Comparison of ENCODE assay signal across 26 cellular contexts in the genomic region with DNA sequence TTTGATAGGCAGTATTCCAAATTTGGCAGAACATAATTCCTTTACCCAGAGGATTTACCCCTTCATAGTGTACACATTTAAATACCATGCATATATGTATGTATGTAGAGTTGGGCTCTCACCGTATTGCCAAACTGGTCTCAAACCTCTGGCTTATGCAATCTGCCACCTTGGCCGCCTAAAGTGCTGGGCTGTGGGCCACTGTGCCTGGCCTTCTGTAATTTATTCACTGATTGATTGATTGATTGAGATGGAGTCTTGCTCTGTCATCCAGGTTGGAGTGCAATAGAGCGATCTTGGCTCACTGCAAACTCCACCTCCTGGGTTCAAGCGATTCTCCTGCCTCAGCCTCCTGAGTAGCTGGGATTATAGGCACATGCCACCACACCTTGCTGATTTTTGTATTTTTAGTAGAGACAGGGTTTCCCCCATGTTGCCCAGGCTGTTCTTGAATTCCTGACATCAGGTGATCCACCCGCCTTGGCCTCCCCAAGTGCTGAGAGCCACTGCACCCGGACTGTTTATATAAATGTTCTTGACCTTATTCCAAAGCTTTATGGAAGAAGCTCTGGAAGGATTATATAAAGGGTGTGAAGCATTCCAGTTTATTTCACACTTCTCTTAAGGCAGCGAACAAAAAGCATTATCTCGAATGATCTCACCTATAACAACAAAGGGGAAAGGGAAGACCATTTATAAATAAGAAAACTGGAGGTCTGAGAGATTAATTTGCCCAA. TPM values are rescaled to one million over a fixed set of nuclear protein-coding genes. Genes with fewer than 3 reads are reported as not detected.
A peak's percentile ranks its signal among the peaks of the same experiment; 100 is the strongest.
DNase-seq lines count a peak whose midpoint lies in the region; ATAC-seq, FAIRE-seq and TF ChIP-seq lines count a peak whose summit lies in the region.
"Had no signal": no experiment of that assay in that cellular context is flagged by ENCODE, and none has a peak within 500 bp of the region (broad histone marks: within the 10 kb centered on the region; RNA-seq: fewer than 3 reads in every experiment).

No MANE protein-coding gene starts in this region.

- H2BK5ac ChIP-seq in H9 (ENCODE audit: insufficient read length, low read length) = no peak overlapping the region

- H3K36me3 ChIP-seq in CD4-positive, CD25-positive, alpha-beta regulatory T cell (ENCODE audit: control insufficient read depth, insufficient read depth, low read length) = peaks cover 23% of the 10 kb centered on the region

- WGBS in H9 (ENCODE audit: extremely low coverage, insufficient read length, low lambda C conversion rate) = no CpG with 5 or more reads among the region's 8 CpGs

- H3K27me3 Mint-ChIP-seq in CD4-positive, CD25-positive, alpha-beta regulatory T cell = no peaks in the 10 kb centered on the region
- no peaks in the 10 kb centered on the region for H3K27me3 Mint-ChIP-seq in H9 (ENCODE audit: low read depth)
- no peaks in the 10 kb centered on the region for H3K27me3 Mint-ChIP-seq in activated CD8-positive, alpha-beta memory T cell treated with anti-CD3 and anti-CD28 coated beads, Interleukin-2, amount 10 ng/mL, durations not matched to agents 7 days and 5 days
- H3K27me3 Mint-ChIP-seq: activated naive CD8-positive, alpha-beta T cell treated with anti-CD3 and anti-CD28 coated beads, Interleukin-2, amount 50 U/mL, for 24 hours; stimulated activated naive B cell treated with anti-CD40 and anti-IgM and Interleukin-4, amounts not matched to agents 10 μg/mL and 1 μg/mL and 100 μg/mL, for 72 hours had no signal

- H3K56ac ChIP-seq in H9 (ENCODE audit: insufficient read length, low read depth, low read length) = no peak overlapping the region

- no peak overlapping the region for H3K4me2 ChIP-seq in H9 (ENCODE audit: insufficient read depth, insufficient read length, low read length)
- H3K4me2 ChIP-seq: KMS-11 had no signal

- H2AFZ ChIP-seq in H9 (ENCODE audit: low read length) = no peak overlapping the region

- H2BK15ac ChIP-seq in H9 (ENCODE audit: low read depth, low read length) = no peak overlapping the region

- no peak overlapping the region for H2BK20ac ChIP-seq in H9 (ENCODE audit: low read depth, low read length, poor library complexity, severe bottlenecking)

- H2AK5ac ChIP-seq in H9 (ENCODE audit: insufficient read length, low read length) = no peak overlapping the region

- H3K4me3 ChIP-seq in CD4-positive, CD25-positive, alpha-beta regulatory T cell (ENCODE audit: low read depth, low read length) = no peak overlapping the region
- H3K4me3 ChIP-seq: heart left ventricle, testis, vagina had no signal

- H3K9ac ChIP-seq in H9 (ENCODE audit: extremely low read depth, insufficient read length, low read length) = no peak overlapping the region
- H3K9ac ChIP-seq: KMS-11 had no signal

- H3K79me2 ChIP-seq in H9 (ENCODE audit: insufficient read depth, low read length) = peaks cover 16% of the 10 kb centered on the region; the same call in 1 of the 2 replicates

- no peak overlapping the region for H2BK120ac ChIP-seq in H9 (ENCODE audit: low read depth, low read length, poor library complexity, severe bottlenecking)

- H3K4ac ChIP-seq in H9 (ENCODE audit: low read depth, low read length) = no peak overlapping the region

- peaks cover 34 to 67% (median 51%) of the 10 kb centered on the region in 4 donors for H3K4me1 Mint-ChIP-seq in CD4-positive, CD25-positive, alpha-beta regulatory T cell
- peaks cover 5 to 7% of the 10 kb centered on the region in 2 experiments for H3K4me1 Mint-ChIP-seq in H9
- H3K4me1 Mint-ChIP-seq in activated CD8-positive, alpha-beta memory T cell treated with anti-CD3 and anti-CD28 coated beads, Interleukin-2, amount 10 ng/mL, durations not matched to agents 7 days and 5 days = peaks cover 31% of the 10 kb centered on the region

- no peak overlapping the region for H4K91ac ChIP-seq in H9 (ENCODE audit: insufficient read length, low read depth, low read length)

- H3T11ph ChIP-seq in H9 (ENCODE audit: low read length) = no peak overlapping the region

- peaks cover 29% of the 10 kb centered on the region for H3K36me3 Mint-ChIP-seq in CD4-positive, CD25-positive, alpha-beta regulatory T cell
- peaks cover 8 to 19% (median 12%) of the 10 kb centered on the region in 3 experiments; a peak in 6 of 7 replicates for H3K36me3 Mint-ChIP-seq in H9 (ENCODE audit: insufficient read depth in 1 of 3, low read depth in 3 of 3)
- peaks cover 23% of the 10 kb centered on the region for H3K36me3 Mint-ChIP-seq in activated CD8-positive, alpha-beta memory T cell treated with anti-CD3 and anti-CD28 coated beads, Interleukin-2, amount 10 ng/mL, durations not matched to agents 7 days and 5 days

- no peaks in the 10 kb centered on the region for H3K27me3 ChIP-seq in CD4-positive, CD25-positive, alpha-beta regulatory T cell (ENCODE audit: control insufficient read depth, insufficient read depth, low read length)
- no peaks in the 10 kb centered on the region for H3K27me3 ChIP-seq in H9 (ENCODE audit: insufficient read depth, low read length)
- H3K27me3 ChIP-seq: heart left ventricle, testis, vagina had no signal

- no peak overlapping the region for H3K14ac ChIP-seq in H9 (ENCODE audit: insufficient read depth, low read length)

- no peaks in the 10 kb centered on the region for H3K9me3 Mint-ChIP-seq in CD4-positive, CD25-positive, alpha-beta regulatory T cell
- no peaks in the 10 kb centered on the region for H3K9me3 Mint-ChIP-seq in H9
- H3K9me3 Mint-ChIP-seq in activated CD8-positive, alpha-beta memory T cell treated with anti-CD3 and anti-CD28 coated beads, Interleukin-2, amount 10 ng/mL, durations not matched to agents 7 days and 5 days (ENCODE audit: low read depth) = no peaks in the 10 kb centered on the region
- H3K9me3 Mint-ChIP-seq: activated naive CD8-positive, alpha-beta T cell treated with anti-CD3 and anti-CD28 coated beads, Interleukin-2, amount 50 U/mL, for 24 hours; stimulated activated naive B cell treated with anti-CD40 and anti-IgM and Interleukin-4, amounts not matched to agents 10 μg/mL and 1 μg/mL and 100 μg/mL, for 72 hours had no signal

- H3K79me1 ChIP-seq in H9 (ENCODE audit: insufficient read depth, low read depth, low read length, poor library complexity, severe bottlenecking) = peaks cover 6% of the 10 kb centered on the region

- CTCF ChIA-PET in activated CD8-positive, alpha-beta memory T cell treated with anti-CD3 and anti-CD28 coated beads, Interleukin-2, amount 10 ng/mL, durations not matched to agents 7 days and 5 days (lab: Charles Lee) = no interaction called here

- no peak overlapping the region for H4K5ac ChIP-seq in H9 (ENCODE audit: insufficient read length, low read depth, low read length)

- H4K20me1 ChIP-seq in H9 (ENCODE audit: control insufficient read depth, insufficient read depth, insufficient read length) = peaks cover under 1% of the 10 kb centered on the region

- no peak overlapping the region for H2BK12ac ChIP-seq in H9 (ENCODE audit: insufficient read length, low read depth, low read length)

- no peak overlapping the region for H3K23ac ChIP-seq in H9 (ENCODE audit: insufficient read length, low read depth, low read length)

- no peak overlapping the region for H4K8ac ChIP-seq in H9 (replicated peaks; ENCODE audit: insufficient read length, low read depth, low read length)

- H3K4me3 Mint-ChIP-seq in CD4-positive, CD25-positive, alpha-beta regulatory T cell = peak overlapping the region in 2 of 4 donors; percentile 39 to 84
- H3K4me3 Mint-ChIP-seq in H9 = no peak overlapping the region
- no peak overlapping the region for H3K4me3 Mint-ChIP-seq in activated CD8-positive, alpha-beta memory T cell treated with anti-CD3 and anti-CD28 coated beads, Interleukin-2, amount 10 ng/mL, durations not matched to agents 7 days and 5 days
- H3K4me3 Mint-ChIP-seq: activated naive CD8-positive, alpha-beta T cell treated with anti-CD3 and anti-CD28 coated beads, Interleukin-2, amount 50 U/mL, for 24 hours; stimulated activated naive B cell treated with anti-CD40 and anti-IgM and Interleukin-4, amounts not matched to agents 10 μg/mL and 1 μg/mL and 100 μg/mL, for 72 hours had no signal

- no peak for FAIRE-seq in RCC 7860 (lab: Jason Lieb, UNC)

- H3K27ac ChIP-seq in CD4-positive, CD25-positive, alpha-beta regulatory T cell (ENCODE audit: insufficient read depth, low read length, poor library complexity, severe bottlenecking) = no peak overlapping the region
- H3K27ac ChIP-seq in H9 (ENCODE audit: insufficient read length, low read depth, low read length) = no peak overlapping the region
- peak overlapping the region; percentile 19 for H3K27ac ChIP-seq in angular gyrus (ENCODE audit: low read depth, low read length)
- H3K27ac ChIP-seq: C4-2B, KMS-11, testis, vagina had no signal

- H3K4me1 ChIP-seq in CD4-positive, CD25-positive, alpha-beta regulatory T cell (ENCODE audit: control insufficient read depth, insufficient read depth, low read length, poor library complexity, severe bottlenecking) = peaks cover 26% of the 10 kb centered on the region
- no peaks in the 10 kb centered on the region for H3K4me1 ChIP-seq in H9 (ENCODE audit: insufficient read depth, low read length)
- H3K4me1 ChIP-seq: testis had no signal

- no peaks in the 10 kb centered on the region for H3K23me2 ChIP-seq in H9 (ENCODE audit: insufficient read length, low read depth, low read length, poor library complexity, severe bottlenecking)

- no peaks in the 10 kb centered on the region for H3K9me3 ChIP-seq in CD4-positive, CD25-positive, alpha-beta regulatory T cell (ENCODE audit: control insufficient read depth in 2 of 2, low read length in 2 of 2)
- no peaks in the 10 kb centered on the region for H3K9me3 ChIP-seq in H9 (ENCODE audit: control insufficient read depth, low read depth, low read length)
- H3K9me3 ChIP-seq: heart left ventricle, testis, vagina had no signal

- peak overlapping the region in 2 of 3 donors; percentile 68 to 70 for H3K27ac Mint-ChIP-seq in CD4-positive, CD25-positive, alpha-beta regulatory T cell
- peak overlapping the region in 2 of 3 experiments; percentile 31 to 63; a peak in 2 of 7 replicates for H3K27ac Mint-ChIP-seq in H9
- no peak overlapping the region for H3K27ac Mint-ChIP-seq in activated CD8-positive, alpha-beta memory T cell treated with anti-CD3 and anti-CD28 coated beads, Interleukin-2, amount 10 ng/mL, durations not matched to agents 7 days and 5 days
- H3K27ac Mint-ChIP-seq: activated naive CD8-positive, alpha-beta T cell treated with anti-CD3 and anti-CD28 coated beads, Interleukin-2, amount 50 U/mL, for 24 hours; stimulated activated naive B cell treated with anti-CD40 and anti-IgM and Interleukin-4, amounts not matched to agents 10 μg/mL and 1 μg/mL and 100 μg/mL, for 72 hours had no signal

- no peak for ATAC-seq in CD4-positive, CD25-positive, alpha-beta regulatory T cell (ENCODE audit: low read depth in 2 of 2)
- ATAC-seq in stimulated activated naive CD8-positive, alpha-beta T cell treated with anti-CD3 and anti-CD28 coated beads, Interleukin-15, Interleukin-2, amounts not matched to agents 100 U/mL and 50 U/mL, for 24 hours = no peak
- no peak for ATAC-seq in activated CD8-positive, alpha-beta memory T cell treated with anti-CD3 and anti-CD28 coated beads, Interleukin-2, amount 10 ng/mL, durations not matched to agents 7 days and 5 days
- ATAC-seq: activated naive CD8-positive, alpha-beta T cell treated with anti-CD3 and anti-CD28 coated beads, Interleukin-2, amount 50 U/mL, for 24 hours; heart left ventricle; stimulated activated naive B cell treated with anti-CD40 and anti-IgM and Interleukin-4, amounts not matched to agents 10 μg/mL and 1 μg/mL and 100 μg/mL, for 72 hours had no signal

- no peak for TF ChIP-seq CTCF in H9 (conservative IDR thresholded peaks at IDR 0.05)

- DNase-seq in CD4-positive, CD25-positive, alpha-beta regulatory T cell = no peak
- DNase-seq in H9 (no peak), mesenteric fat pad (ENCODE audit: low spot score) (peak; percentile 45), RCC 7860 (ENCODE audit: low spot score) (no peak), NCI-H1092 (lab: John Stamatoyannopoulos, UW) (no peak)
- no peak for DNase-seq in stimulated activated naive CD8-positive, alpha-beta T cell treated with anti-CD3 and anti-CD28 coated beads, Interleukin-15, Interleukin-2, amounts not matched to agents 100 U/mL and 50 U/mL, for 24 hours
- DNase-seq in activated CD8-positive, alpha-beta memory T cell treated with anti-CD3 and anti-CD28 coated beads, Interleukin-2, amount 10 ng/mL, durations not matched to agents 7 days and 5 days = no peak
- DNase-seq: activated CD4-positive, alpha-beta T cell treated with anti-CD3 and anti-CD28 coated beads, Interleukin-2, amount 50 U/mL, for 1 hour; activated CD8-positive, alpha-beta memory T cell treated with anti-CD3 and anti-CD28 coated beads, Interleukin-2, amount 50 U/mL, for 4 hours; activated naive CD8-positive, alpha-beta T cell treated with anti-CD3 and anti-CD28 coated beads, Interleukin-2, amount 50 U/mL, for 24 hours; DMS 273 treated with DMSO at 0.1 percent for 48 hours; effector CD8-positive, alpha-beta T cell; erythroblast; heart left ventricle; mesenchymal stem cell; MV-4-11; NCI-H187 treated with DMSO at 0.1 percent for 48 hours; NCI-H2227 treated with DMSO at 0.1 percent for 48 hours; NCI-H69; stimulated activated naive B cell treated with anti-CD40 and anti-IgM and Interleukin-4, amounts not matched to agents 10 μg/mL and 1 μg/mL and 100 μg/mL, for 72 hours; T-helper 2 cell; testis had no signal

- no peak overlapping the region for H3K18ac ChIP-seq in H9 (ENCODE audit: insufficient read length, low read depth, low read length)

RNA-seq across cellular contexts. Expression of gene GLG1, which starts 14.8 kb away (rescaled TPM):
- total RNA-seq in CD4-positive, CD25-positive, alpha-beta regulatory T cell = 202 TPM
- 100 to 1,000 TPM; 147 to 156 (median 152) TPM for polyA plus RNA-seq in CD4-positive, CD25-positive, alpha-beta regulatory T cell
- total RNA-seq in H9 (2021) = 133 and 135 TPM in 2 replicates
- 102 TPM for total RNA-seq in mesenteric fat pad
- total RNA-seq in activated CD8-positive, alpha-beta memory T cell treated with anti-CD3 and anti-CD28 coated beads, Interleukin-2, amount 10 ng/mL, durations not matched to agents 7 days and 5 days = 10 to 100 TPM; 74.0 to 86.9 TPM
